In genomic region chr20:29079769-29080690, GRCh38 we compare ENCODE assay signal across 11 cellular contexts.
DNase-seq lines count a peak whose midpoint lies in the region; ATAC-seq, FAIRE-seq and TF ChIP-seq lines count a peak whose summit lies in the region.
"Had no signal": no experiment of that assay in that cellular context is flagged by ENCODE, and none has a peak within 500 bp of the region (broad histone marks: within the 10 kb centered on the region; RNA-seq: fewer than 3 reads in every experiment).

No MANE protein-coding gene starts in this region.

- peaks cover 0 to 19% of the 10 kb centered on the region in 2 donors for H3K9me3 ChIP-seq in muscle layer of duodenum (ENCODE audit: control insufficient read depth in 1 of 2, low read length in 2 of 2)

- no peak for FAIRE-seq in D721Med (lab: Jason Lieb, UNC)

- no peak overlapping the region for H3K27ac ChIP-seq in muscle layer of duodenum (ENCODE audit: low read length)
- H3K27ac ChIP-seq: HL-60 had no signal

- peak; percentile 96 for ATAC-seq in HG03175 (IDR thresholded peaks at IDR 0.05; ENCODE audit: unreplicated experiment)
- no peak for ATAC-seq in GM21825 (IDR thresholded peaks at IDR 0.05; ENCODE audit: unreplicated experiment)
- ATAC-seq: effector memory CD8-positive, alpha-beta T cell had no signal

- H3K36me3 ChIP-seq in muscle layer of duodenum (ENCODE audit: control insufficient read depth in 1 of 2, insufficient read depth in 2 of 2, low read length in 2 of 2) = no peaks in the 10 kb centered on the region
- H3K36me3 ChIP-seq: spleen had no signal

- H3K4me3 ChIP-seq in AG10803 (ENCODE audit: low read length) (peak overlapping the region; percentile 39), cardiac fibroblast (replicated peaks in 1 of 2; ENCODE audit: low read depth in 2 of 2, low read length in 2 of 2) (peak overlapping the region; percentile 17 to 64), muscle layer of duodenum (ENCODE audit: low read depth in 1 of 2, low read length in 2 of 2) (peak overlapping the region; percentile 33 to 47)

- DNase-seq in AG10803 (ENCODE audit: low read depth) = peak; percentile 34
- peak; percentile 14 to 78 for DNase-seq in cardiac fibroblast (ENCODE audit: low read depth in 2 of 2)
- DNase-seq in NCI-H2196 treated with DMSO at 0.1 percent for 48 hours (lab: John Stamatoyannopoulos, UW; ENCODE audit: unreplicated experiment) = no peak
- no peak for DNase-seq in midbrain (lab: John Stamatoyannopoulos, UW)
- no peak for DNase-seq in D721Med (ENCODE audit: insufficient read length, low spot score)
- DNase-seq: spleen had no signal

- no peaks in the 10 kb centered on the region for H3K27me3 ChIP-seq in muscle layer of duodenum (ENCODE audit: low read depth, low read length)
- H3K27me3 ChIP-seq: spleen had no signal

- TF ChIP-seq CTCF in AG10803 (conservative IDR thresholded peaks at IDR 0.05; ENCODE audit: low read length) (no peak), cardiac fibroblast (IDR thresholded peaks at IDR 0.05; ENCODE audit: low read depth, low read length) (peak; percentile 21), D721Med (IDR thresholded peaks at IDR 0.05; ENCODE audit: insufficient read depth, missing control alignments) (no peak)

- H3K4me1 ChIP-seq in muscle layer of duodenum (ENCODE audit: control insufficient read depth in 1 of 2, insufficient read depth in 2 of 2, low read length in 2 of 2) = no peaks in the 10 kb centered on the region
- H3K4me1 ChIP-seq: spleen had no signal

Comparison
In these comparisons a context has a peak if more than half of its experiments do, and no peak if none do; other contexts are left out.
1. DNase-seq: peak in AG10803 (single experiment) and cardiac fibroblast (2 of 2); none in NCI-H2196 treated with DMSO at 0.1 percent for 48 hours (single experiment), midbrain (single experiment) and D721Med (single experiment).
2. Peak in every context shown above with its lines, with median percentiles within 50 percentile points of each other: H3K4me3 ChIP-seq.